6 cellular contexts compared by ENCODE assay signal in genomic region chr12:85475277-85475676, GRCh38.
DNase-seq lines count a peak whose midpoint lies in the region; ATAC-seq, FAIRE-seq and TF ChIP-seq lines count a peak whose summit lies in the region.
"Not testable (repeated sequence)": the region's sequence is repeated elsewhere in the genome, so short reads cannot be mapped to it uniquely, and the experiment has no call there.

No MANE protein-coding gene starts in this region.

- H3K9me3 ChIP-seq in kidney (ENCODE audit: control insufficient read depth in 1 of 2, low read length in 2 of 2): not testable (repeated sequence)

- H3K9ac ChIP-seq in kidney (ENCODE audit: low read length in 2 of 2): not testable (repeated sequence)

- not testable (repeated sequence) for H3K27ac ChIP-seq in GM23338 (ENCODE audit: low read depth); kidney (ENCODE audit: low read depth in 2 of 2, low read length in 2 of 2)

- POLR2A ChIA-PET in WTC11 (lab: Charles Lee): not testable (repeated sequence)

- H4K20me1 ChIP-seq in GM23338 (replicated peaks; ENCODE audit: insufficient read depth): not testable (repeated sequence)

- H3K36me3 ChIP-seq in GM23338 (ENCODE audit: insufficient read depth); kidney (ENCODE audit: control insufficient read depth in 1 of 2, insufficient read depth in 2 of 2, low read length in 2 of 2): not testable (repeated sequence)

- H3K4me3 Mint-ChIP-seq in GM23338, WTC11: not testable (repeated sequence)

- FAIRE-seq in G401.6 (lab: Jason Lieb, UNC): peak; percentile 13
- peak; percentile 66 for FAIRE-seq in colon (lab: Jason Lieb, UNC)
- FAIRE-seq in frontal cortex (lab: Jason Lieb, UNC): peak; percentile 13
- FAIRE-seq in kidney (lab: Jason Lieb, UNC): peak; percentile 69

- not testable (repeated sequence) for H3K4me1 Mint-ChIP-seq in GM23338
- peaks cover 12% of the 10 kb centered on the region for H3K4me1 Mint-ChIP-seq in WTC11

- H3K9me2 ChIP-seq in GM23338 (ENCODE audit: insufficient read depth): not testable (repeated sequence)

- not testable (repeated sequence) for H3K27ac Mint-ChIP-seq in GM23338, WTC11

- H3K4me2 ChIP-seq in GM23338: not testable (repeated sequence)

- ATAC-seq in GM23338, WTC11: not testable (repeated sequence)

- TF ChIP-seq CTCF in GM23338 (conservative IDR thresholded peaks at IDR 0.05; ENCODE audit: low read depth in 2 of 2); WTC11 (IDR thresholded peaks at IDR 0.05); kidney (IDR thresholded peaks at IDR 0.05; ENCODE audit: borderline replicate concordance, extremely low read depth, insufficient read depth): not testable (repeated sequence)

- H3K9me3 Mint-ChIP-seq in GM23338: not testable (repeated sequence)
- H3K9me3 Mint-ChIP-seq in WTC11: peaks cover 30% of the 10 kb centered on the region

- not testable (repeated sequence) for H3K79me2 ChIP-seq in GM23338 (replicated peaks; ENCODE audit: insufficient read depth)

- H3K27me3 ChIP-seq in GM23338 (ENCODE audit: insufficient read depth): not testable (repeated sequence)

- not testable (repeated sequence) for H3K4me3 ChIP-seq in GM23338; kidney (ENCODE audit: low read length in 2 of 2)

- H2AFZ ChIP-seq in GM23338: 0 out of 2 replicates have a peak overlapping the region, but pooled peaks have one; percentile 53

- CTCF ChIA-PET in WTC11 (lab: Charles Lee): not testable (repeated sequence)

- DNase-seq in GM23338 (ENCODE audit: low spot score); WTC11 (ENCODE audit: low spot score); frontal cortex (ENCODE audit: low spot score in 2 of 2); kidney: not testable (repeated sequence)

- intact Hi-C loops in kidney (cut with DNase I): loop anchor here (10.0 kb wide), 1 partner anchor 400 kb away; the partner anchor contains the start of gene NTS

- not testable (repeated sequence) for H3F3A ChIP-seq in GM23338 (replicated peaks; ENCODE audit: low read depth)

- H3K36me3 Mint-ChIP-seq in GM23338 (ENCODE audit: low read depth): peaks cover 15% of the 10 kb centered on the region; the same call in 2 of the 3 replicates
- H3K36me3 Mint-ChIP-seq in WTC11: peaks cover 23% of the 10 kb centered on the region

- not testable (repeated sequence) for H3K4me1 ChIP-seq in GM23338 (ENCODE audit: insufficient read depth); kidney (ENCODE audit: control insufficient read depth in 1 of 2, insufficient read depth in 1 of 2, low read depth in 1 of 2, low read length in 2 of 2)

- H3K27me3 Mint-ChIP-seq in GM23338 (ENCODE audit: insufficient read depth, low read depth, poor library complexity); WTC11 (ENCODE audit: low read depth): not testable (repeated sequence)

TF ChIP-seq in WTC11, 78 proteins besides CTCF, POLR2A, EP300 and RAD21:
- peak; percentile 98 for TF ChIP-seq HMGA2 (CRISPR knock-in tag; IDR thresholded peaks at IDR 0.05)
